In genomic region chr5:169064093-169064492, GRCh38 we compare ENCODE assay signal across 1 cellular context.
A peak's percentile ranks its signal among the peaks of the same experiment; 100 is the strongest.
TF ChIP-seq lines count a peak whose summit lies in the region.

No MANE protein-coding gene starts in this region.

TF ChIP-seq in HEK293, 187 proteins besides CTCF, POLR2A, EP300 and RAD21 (continued from another document):
- TF ChIP-seq ZBTB44 (tag by site-specific recombination; IDR thresholded peaks at IDR 0.05), result no peak
- no peak for TF ChIP-seq BCL11A (tag by site-specific recombination; IDR thresholded peaks at IDR 0.05; ENCODE audit: low read depth)
- TF ChIP-seq ZNF776 (tag by site-specific recombination; IDR thresholded peaks at IDR 0.05; ENCODE audit: borderline replicate concordance), result no peak
- TF ChIP-seq KLF10 (tag by site-specific recombination; IDR thresholded peaks at IDR 0.05), result no peak
- TF ChIP-seq ZNF341 (tag by site-specific recombination; IDR thresholded peaks at IDR 0.05; ENCODE audit: low read depth), result peak; percentile 22; the same call in 1 of the 2 replicates
- TF ChIP-seq ZNF560 (tag by site-specific recombination; IDR thresholded peaks at IDR 0.05; ENCODE audit: borderline replicate concordance), result no peak
- peak; percentile 25; the same call in 1 of the 2 replicates for TF ChIP-seq FEZF1 (tag by site-specific recombination; IDR thresholded peaks at IDR 0.05)
- no peak for TF ChIP-seq ZFP69B (tag by site-specific recombination; IDR thresholded peaks at IDR 0.05)
- no peak for TF ChIP-seq ZNF670 (tag by site-specific recombination; IDR thresholded peaks at IDR 0.05; ENCODE audit: low read depth)
- no peak for TF ChIP-seq ZNF174 (tag by site-specific recombination; IDR thresholded peaks at IDR 0.05)
- no peak for TF ChIP-seq ZSCAN16 (tag by site-specific recombination; IDR thresholded peaks at IDR 0.05)
